ENCODE assay signal across 8 cellular contexts in genomic region chr5:176360894-176361436, GRCh38. TPM values are rescaled to one million over a fixed set of nuclear protein-coding genes. Genes with fewer than 3 reads are reported as not detected.
DNase-seq lines count a peak whose midpoint lies in the region; ATAC-seq, FAIRE-seq and TF ChIP-seq lines count a peak whose summit lies in the region.

No MANE protein-coding gene starts in this region.

- H3K9me3 ChIP-seq in astrocyte (ENCODE audit: insufficient read depth, low read depth, low read length) = no peaks in the 10 kb centered on the region

- no peak for DNase-seq in GM06990 (ENCODE audit: extremely low read depth, insufficient read length)
- peak; percentile 19 for DNase-seq in HTR-8/SVneo (ENCODE audit: insufficient read length, low spot score)
- DNase-seq in astrocyte (ENCODE audit: low read depth) = no peak
- no peak for DNase-seq in immature natural killer cell
- no peak for DNase-seq in NCI-H187 treated with DMSO at 0.1 percent for 48 hours (lab: John Stamatoyannopoulos, UW)
- no peak for DNase-seq in MV-4-11 (lab: John Stamatoyannopoulos, UW)

- H3K4me1 ChIP-seq in astrocyte (ENCODE audit: insufficient read depth, low read length) = peaks cover 11% of the 10 kb centered on the region

- peak overlapping the region; percentile 94 for H2AFZ ChIP-seq in astrocyte (ENCODE audit: low read depth, low read length)

- H3K27ac Mint-ChIP-seq in astrocyte (ENCODE audit: unreplicated experiment) = no peak overlapping the region
- H3K27ac Mint-ChIP-seq in immature natural killer cell = peak overlapping the region; percentile 87 to 97 (median 91)
- peak overlapping the region; percentile 97 for H3K27ac Mint-ChIP-seq in stimulated activated naive CD8-positive, alpha-beta T cell treated with anti-CD3 and anti-CD28 coated beads, Interleukin-15, Interleukin-2, amounts not matched to agents 100 ng/mL and 50 ng/mL, for 24 hours

- H3K9me3 Mint-ChIP-seq in astrocyte (ENCODE audit: unreplicated experiment) (no peaks in the 10 kb centered on the region), immature natural killer cell (no peaks in the 10 kb centered on the region)
- no peaks in the 10 kb centered on the region for H3K9me3 Mint-ChIP-seq in stimulated activated naive CD8-positive, alpha-beta T cell treated with anti-CD3 and anti-CD28 coated beads, Interleukin-15, Interleukin-2, amounts not matched to agents 100 ng/mL and 50 ng/mL, for 24 hours

- H3K27me3 Mint-ChIP-seq in astrocyte (ENCODE audit: low read depth, unreplicated experiment) (peaks cover 3% of the 10 kb centered on the region), immature natural killer cell (ENCODE audit: low read depth in 3 of 3) (peaks cover 0 to 12% (median 5%) of the 10 kb centered on the region in 3 donors)
- no peaks in the 10 kb centered on the region for H3K27me3 Mint-ChIP-seq in stimulated activated naive CD8-positive, alpha-beta T cell treated with anti-CD3 and anti-CD28 coated beads, Interleukin-15, Interleukin-2, amounts not matched to agents 100 ng/mL and 50 ng/mL, for 24 hours

- H3K79me2 ChIP-seq in astrocyte (ENCODE audit: insufficient read depth, low read length) = peaks cover 52% of the 10 kb centered on the region

- peaks cover 34% of the 10 kb centered on the region for H4K20me1 ChIP-seq in astrocyte (ENCODE audit: insufficient read depth, low read length)

- no peak for ATAC-seq in HG03025 (IDR thresholded peaks at IDR 0.05; ENCODE audit: low FRiP score, unreplicated experiment)

- H3K36me3 ChIP-seq in GM06990 (ENCODE audit: control insufficient read depth, insufficient read depth, low read length) (no peaks in the 10 kb centered on the region; the same call in none of the 2 replicates), astrocyte (ENCODE audit: insufficient read depth, low read length) (peaks cover 13% of the 10 kb centered on the region)

- peaks cover 4% of the 10 kb centered on the region for H3K4me1 Mint-ChIP-seq in astrocyte (ENCODE audit: low read depth, unreplicated experiment)
- peaks cover 42 to 53% of the 10 kb centered on the region in 2 donors for H3K4me1 Mint-ChIP-seq in immature natural killer cell
- H3K4me1 Mint-ChIP-seq in stimulated activated naive CD8-positive, alpha-beta T cell treated with anti-CD3 and anti-CD28 coated beads, Interleukin-15, Interleukin-2, amounts not matched to agents 100 ng/mL and 50 ng/mL, for 24 hours (ENCODE audit: low read depth) = peaks cover 33% of the 10 kb centered on the region

- H3K27ac ChIP-seq in astrocyte (ENCODE audit: low read depth, low read length) = peak overlapping the region; percentile 67

- H3K36me3 Mint-ChIP-seq in astrocyte (ENCODE audit: low read depth, unreplicated experiment) (peaks cover 2% of the 10 kb centered on the region), immature natural killer cell (peaks cover 4 to 12% (median 9%) of the 10 kb centered on the region in 3 donors)
- peaks cover 19% of the 10 kb centered on the region for H3K36me3 Mint-ChIP-seq in stimulated activated naive CD8-positive, alpha-beta T cell treated with anti-CD3 and anti-CD28 coated beads, Interleukin-15, Interleukin-2, amounts not matched to agents 100 ng/mL and 50 ng/mL, for 24 hours (ENCODE audit: low read depth)

- no peaks in the 10 kb centered on the region for H3K27me3 ChIP-seq in GM06990 (replicated peaks; ENCODE audit: control insufficient read depth, insufficient read depth, low read length)
- H3K27me3 ChIP-seq in astrocyte (ENCODE audit: insufficient read depth, low read length) = no peaks in the 10 kb centered on the region

- peak overlapping the region; percentile 97 for H3K4me3 ChIP-seq in GM06990 (replicated peaks; ENCODE audit: low read depth, low read length)
- peak overlapping the region; percentile 90 for H3K4me3 ChIP-seq in astrocyte (ENCODE audit: insufficient read depth, low read depth, low read length)

- TF ChIP-seq CTCF in GM06990 (IDR thresholded peaks at IDR 0.05; ENCODE audit: insufficient read depth, low read length, poor library complexity, severe bottlenecking) (no peak), astrocyte (IDR thresholded peaks at IDR 0.05; ENCODE audit: insufficient read depth, low read depth, low read length) (no peak)

- peak overlapping the region; percentile 96 for H3K4me3 Mint-ChIP-seq in astrocyte (ENCODE audit: unreplicated experiment)
- peak overlapping the region; percentile 93 to 97 (median 95) for H3K4me3 Mint-ChIP-seq in immature natural killer cell
- peak overlapping the region; percentile 98 for H3K4me3 Mint-ChIP-seq in stimulated activated naive CD8-positive, alpha-beta T cell treated with anti-CD3 and anti-CD28 coated beads, Interleukin-15, Interleukin-2, amounts not matched to agents 100 ng/mL and 50 ng/mL, for 24 hours

- FAIRE-seq in HTR-8/SVneo (lab: Jason Lieb, UNC) (no peak), astrocyte (lab: Jason Lieb, UNC) (no peak)

- peak overlapping the region; percentile 90 for H3K4me2 ChIP-seq in astrocyte (ENCODE audit: low read length)

- H3K9ac ChIP-seq in astrocyte (ENCODE audit: low read length) = peak overlapping the region; percentile 98

RNA-seq across cellular contexts. Expression of gene KIAA1191, which starts 0.6 kb away (rescaled TPM):
- total RNA-seq in astrocyte = 163 and 164 TPM in 2 replicates
- 10 to 100 TPM; 43.8 to 56.0 (median 50.9) TPM for polyA plus RNA-seq in immature natural killer cell

RNA-seq across cellular contexts. Expression of gene ARL10, which starts 4.3 kb away (rescaled TPM):
- 13.2 and 14.3 TPM in 2 replicates for total RNA-seq in astrocyte
- under 1 TPM; 0.02 to 0.76 (median 0.45) TPM for polyA plus RNA-seq in immature natural killer cell

RNA-seq across cellular contexts. Expression of gene NOP16, which starts 27.4 kb away (rescaled TPM):
- total RNA-seq in astrocyte = 39.3 and 46.3 TPM in 2 replicates
- 10 to 100 TPM in 2 of 3 donors, 1 to 10 TPM in 1; 5.7 to 34.7 (median 16.6) TPM for polyA plus RNA-seq in immature natural killer cell

RNA-seq across cellular contexts. Expression of gene HIGD2A, which starts 27.6 kb away (rescaled TPM):
- total RNA-seq in astrocyte = 103 and 108 TPM in 2 replicates
- polyA plus RNA-seq in immature natural killer cell = 100 to 1,000 TPM; 186 to 218 (median 207) TPM

RNA-seq across cellular contexts. Expression of gene CLTB, which starts 55.4 kb away (rescaled TPM):
- 89.2 and 117 TPM in 2 replicates for total RNA-seq in astrocyte
- 100 to 1,000 TPM in 2 of 3 donors, 10 to 100 TPM in 1; 67.5 to 115 (median 113) TPM for polyA plus RNA-seq in immature natural killer cell
